Comparison of ENCODE assay signal across 10 cellular contexts in genomic region chr2:96866586-96866985, GRCh38. TPM values are rescaled to one million over a fixed set of nuclear protein-coding genes. Genes with fewer than 3 reads are reported as not detected.
DNase-seq lines count a peak whose midpoint lies in the region; ATAC-seq and TF ChIP-seq lines count a peak whose summit lies in the region.
"Had no signal": no experiment of that assay in that cellular context is flagged by ENCODE, and none has a peak within 500 bp of the region (broad histone marks: within the 10 kb centered on the region; RNA-seq: fewer than 3 reads in every experiment).

No MANE protein-coding gene starts in this region.

- intact Hi-C loops in Caco-2 (cut with micrococcal nuclease; ENCODE audit: unreplicated experiment) (no loop called here), esophagus muscularis mucosa (cut with DNase I) (no loop called here), prostate gland (cut with DNase I) (loop anchor here (10.0 kb wide), 1 partner anchor 332 kb away; the partner anchor contains the start of gene ARID5A)

- TF ChIP-seq CTCF in Caco-2 (IDR thresholded peaks at IDR 0.05; ENCODE audit: insufficient read depth in 1 of 2, low read depth in 1 of 2, low read length in 1 of 2, severe bottlenecking in 1 of 2, unreplicated experiment in 1 of 2) = no peak
- TF ChIP-seq CTCF in esophagus muscularis mucosa (IDR thresholded peaks at IDR 0.05) = no peak
- no peak for TF ChIP-seq CTCF in prostate gland (IDR thresholded peaks at IDR 0.05)

- no peaks in the 10 kb centered on the region for H3K27me3 Mint-ChIP-seq in Caco-2 (ENCODE audit: insufficient read depth, unreplicated experiment)
- no peaks in the 10 kb centered on the region for H3K27me3 Mint-ChIP-seq in T-cell

- CTCF ChIA-PET in Caco-2 (lab: Charles Lee) (interaction anchor here (3.3 kb wide), 1 partner anchor 9 kb away, joined by 71 read pairs; the partner anchor contains the start of gene ANKRD39), T-cell (lab: Charles Lee) (no interaction called here)

- H3K36me3 ChIP-seq in Caco-2 (ENCODE audit: control insufficient read depth, insufficient read depth, low read length) (peaks cover 7% of the 10 kb centered on the region), esophagus muscularis mucosa (peaks cover 38 to 62% (median 59%) of the 10 kb centered on the region in 4 donors), prostate gland (peaks cover 15 to 35% of the 10 kb centered on the region in 2 donors), H7 (replicated peaks; ENCODE audit: control insufficient read depth, insufficient read depth, low read length) (peaks cover 51% of the 10 kb centered on the region)

- H3K4me3 Mint-ChIP-seq in Caco-2 (ENCODE audit: unreplicated experiment) (peak overlapping the region; percentile 78), T-cell (peak overlapping the region; percentile 34 to 86 (median 85))

- DNase-seq in Caco-2 = no peak
- no peak for DNase-seq in T-cell
- no peak for DNase-seq in esophagus muscularis mucosa (ENCODE audit: extremely low spot score)
- no peak for DNase-seq in prostate gland (ENCODE audit: low spot score)
- no peak for DNase-seq in H7
- DNase-seq: HCEC 1CT had no signal

- peak overlapping the region; percentile 98 to 100 (median 99) for H3K27ac ChIP-seq in esophagus muscularis mucosa (replicated peaks in 1 of 4)
- peak overlapping the region; percentile 98 to 99 for H3K27ac ChIP-seq in prostate gland
- H3K27ac ChIP-seq: KMS-11 had no signal

- no peak for TF ChIP-seq EP300 in esophagus muscularis mucosa (IDR thresholded peaks at IDR 0.05)

- peaks cover 10% of the 10 kb centered on the region for H3K4me1 ChIP-seq in Caco-2
- H3K4me1 ChIP-seq in esophagus muscularis mucosa = peaks cover 35 to 79% (median 78%) of the 10 kb centered on the region in 4 donors
- H3K4me1 ChIP-seq in prostate gland (replicated peaks) = peaks cover 11% of the 10 kb centered on the region

- H3K4me1 Mint-ChIP-seq in Caco-2 (ENCODE audit: low read depth, unreplicated experiment) (no peaks in the 10 kb centered on the region), T-cell (peaks cover 34 to 39% (median 36%) of the 10 kb centered on the region in 3 donors)

- H3K27me3 ChIP-seq in Caco-2 (replicated peaks; ENCODE audit: control insufficient read depth, insufficient read depth, low read length) = no peaks in the 10 kb centered on the region
- no peaks in the 10 kb centered on the region for H3K27me3 ChIP-seq in esophagus muscularis mucosa
- H3K27me3 ChIP-seq in prostate gland (replicated peaks; ENCODE audit: insufficient read depth) = no peaks in the 10 kb centered on the region
- H3K27me3 ChIP-seq in H7 (ENCODE audit: control insufficient read depth, insufficient read depth, low read length) = peaks cover 2% of the 10 kb centered on the region; the same call in 1 of the 2 replicates

- no peak overlapping the region for H3K4me3 ChIP-seq in Caco-2 (ENCODE audit: low read depth, low read length)
- peak overlapping the region; percentile 89 to 99 (median 90) for H3K4me3 ChIP-seq in esophagus muscularis mucosa
- no peak overlapping the region for H3K4me3 ChIP-seq in prostate gland
- H3K4me3 ChIP-seq in H7 (ENCODE audit: insufficient read depth, low read depth, low read length) = no peak overlapping the region

- peaks cover 24% of the 10 kb centered on the region for H3K36me3 Mint-ChIP-seq in Caco-2 (ENCODE audit: insufficient read depth, unreplicated experiment)
- peaks cover 13% of the 10 kb centered on the region for H3K36me3 Mint-ChIP-seq in T-cell

- H3K9me3 ChIP-seq in Caco-2 (no peaks in the 10 kb centered on the region), esophagus muscularis mucosa (no peaks in the 10 kb centered on the region), prostate gland (no peaks in the 10 kb centered on the region)

- 49% methylated on average over 8 of the region's 8 CpGs for WGBS in esophagus muscularis mucosa
- 60% methylated on average over 8 of the region's 8 CpGs for WGBS in prostate gland

- POLR2A ChIA-PET in Caco-2 (lab: Charles Lee) = interaction anchor here (1.8 kb wide), 1 partner anchor 8 kb away, joined by 5 read pairs; the partner anchor contains the start of gene ANKRD39
- POLR2A ChIA-PET in T-cell (lab: Charles Lee) = interaction anchor here in 1 of 2 donors (1.0 kb wide), 1 partner anchor 29 kb away, joined by 3 read pairs; no protein-coding TSS in a partner anchor

- H3K27ac Mint-ChIP-seq in Caco-2 (ENCODE audit: unreplicated experiment) (no peak overlapping the region), T-cell (peak overlapping the region; percentile 66 to 86)

- TF ChIP-seq POLR2A in esophagus muscularis mucosa (IDR thresholded peaks at IDR 0.05; ENCODE audit: low read depth) (no peak), prostate gland (IDR thresholded peaks at IDR 0.05) (no peak)

- BruUV-seq in Caco-2 (replicated peaks; lab: Mats Ljungman, UMichigan) = no TSS peak

- ATAC-seq in T-cell (replicated peaks in 1 of 4) (no peak), GM21360 (IDR thresholded peaks at IDR 0.05; ENCODE audit: unreplicated experiment) (no peak), HG03469 (IDR thresholded peaks at IDR 0.05; ENCODE audit: unreplicated experiment) (no peak), HG03135 (IDR thresholded peaks at IDR 0.05; ENCODE audit: unreplicated experiment) (no peak)

- no peaks in the 10 kb centered on the region for H3K9me3 Mint-ChIP-seq in Caco-2 (ENCODE audit: unreplicated experiment)
- no peaks in the 10 kb centered on the region for H3K9me3 Mint-ChIP-seq in T-cell

RNA-seq across cellular contexts. Expression of gene SEMA4C, which starts 3.3 kb away (rescaled TPM):
- 29.9 and 31.4 TPM in 2 replicates for total RNA-seq in Caco-2 (2022)
- total RNA-seq in T-cell = 10 to 100 TPM; 36.3 to 89.0 (median 72.3) TPM
- 10 to 100 TPM; 54.4 to 82.7 (median 75.4) TPM for total RNA-seq in esophagus muscularis mucosa
- total RNA-seq in prostate gland = 10 to 100 TPM; 35.8 to 45.9 TPM
- 89.1 and 100 TPM in 2 replicates for total RNA-seq in H7 (2014; rRNA removed; shearing (Covaris generic))

RNA-seq across cellular contexts. Expression of gene ANKRD39, which starts 8.8 kb away (rescaled TPM):
- total RNA-seq in Caco-2 (2022) (19.3 and 21.6 TPM in 2 replicates), T-cell (10 to 100 TPM; 16.9 to 25.0 (median 19.2) TPM), esophagus muscularis mucosa (10 to 100 TPM; 12.4 to 17.2 (median 14.7) TPM), prostate gland (10 to 100 TPM; 21.2 to 38.7 TPM)
- total RNA-seq in H7 (2014; rRNA removed; shearing (Covaris generic)) = 13.1 and 13.5 TPM in 2 replicates

RNA-seq across cellular contexts. Expression of gene ANKRD23, which starts 22.8 kb away (rescaled TPM):
- total RNA-seq in Caco-2 (2022) = 2.5 and 7.4 TPM in 2 replicates
- 10 to 100 TPM; 10.1 to 19.5 (median 16.4) TPM for total RNA-seq in T-cell
- 1 to 10 TPM; 2.2 to 6.0 (median 4.2) TPM for total RNA-seq in esophagus muscularis mucosa
- 10 to 100 TPM; 11.4 to 15.2 TPM for total RNA-seq in prostate gland
- 2.5 and 4.4 TPM in 2 replicates for total RNA-seq in H7 (2014; rRNA removed; shearing (Covaris generic))

RNA-seq across cellular contexts. Expression of gene CNNM3, which starts 50.5 kb away (rescaled TPM):
- total RNA-seq in Caco-2 (2022) (62.5 and 69.1 TPM in 2 replicates), T-cell (10 to 100 TPM; 44.2 to 55.3 (median 48.0) TPM), esophagus muscularis mucosa (10 to 100 TPM; 11.8 to 30.3 (median 22.1) TPM), prostate gland (10 to 100 TPM; 29.7 to 29.8 TPM)
- total RNA-seq in H7 (2014; rRNA removed; shearing (Covaris generic)) = 13.8 and 19.3 TPM in 2 replicates

Comparison
In these comparisons a context has a peak if more than half of its experiments do, and no peak if none do; other contexts are left out.
1. H3K4me3 ChIP-seq: peak in esophagus muscularis mucosa (4 of 4); none in Caco-2 (single experiment), prostate gland (0 of 2) and H7 (single experiment).